In the genomic region with DNA sequence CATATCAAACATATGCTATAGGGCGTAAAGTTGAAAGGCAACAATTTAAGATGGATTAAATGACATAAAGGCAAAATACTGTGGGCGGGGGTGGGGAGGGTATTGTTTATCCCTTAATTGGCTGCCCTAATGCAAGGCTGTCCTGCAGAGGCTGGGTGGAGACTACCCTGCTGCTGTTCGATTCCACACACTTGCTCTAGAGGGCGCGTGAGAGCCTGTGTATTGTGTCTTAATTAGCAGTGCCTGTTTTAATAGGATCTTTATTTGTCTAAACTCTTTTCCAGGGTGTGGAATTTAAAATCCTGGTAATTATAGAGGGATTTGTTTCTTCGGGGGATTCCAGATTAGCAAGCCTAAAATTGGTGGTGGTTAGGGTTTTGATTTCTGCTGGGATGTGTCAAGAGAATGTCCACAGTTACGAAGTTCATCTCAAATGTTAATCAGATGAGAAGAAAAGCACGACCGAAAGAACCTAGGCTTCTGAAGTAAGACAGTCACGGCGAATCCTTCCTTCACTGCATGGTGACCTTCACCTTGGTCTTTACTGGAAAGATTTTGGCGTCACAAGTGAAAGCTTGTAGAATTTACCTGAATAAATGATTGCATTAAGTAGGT, we compare ENCODE assay signal across 8 cellular contexts.
DNase-seq lines count a peak whose midpoint lies in the region; ATAC-seq, FAIRE-seq and TF ChIP-seq lines count a peak whose summit lies in the region.

No MANE protein-coding gene starts in this region.

- POLR2A ChIA-PET in K562 (lab: Yijun Ruan, JAX): no interaction called here
- POLR2A ChIA-PET in HepG2 (lab: Yijun Ruan, JAX): no interaction called here

- H3K4me3 ChIP-seq in K562: no peak overlapping the region
- no peak overlapping the region for H3K4me3 ChIP-seq in HepG2 (replicated peaks in 1 of 3; ENCODE audit: insufficient read depth in 1 of 3, low read depth in 2 of 3, low read length in 3 of 3)
- no peak overlapping the region for H3K4me3 ChIP-seq in thoracic aorta

- no peak for TF ChIP-seq POLR2A in K562 (conservative IDR thresholded peaks at IDR 0.05)
- TF ChIP-seq POLR2A in HepG2 (IDR thresholded peaks at IDR 0.05; ENCODE audit: insufficient read depth in 1 of 2, low read depth in 2 of 2, low read length in 2 of 2): no peak

- TF ChIP-seq CTCF in K562 (IDR thresholded peaks at IDR 0.05 in 2 of 3, conservative IDR thresholded peaks at IDR 0.05 in 1 of 3; ENCODE audit: insufficient read depth in 2 of 3, low read depth in 1 of 3, low read length in 3 of 3): peak; percentile 80 to 94 (median 84)
- TF ChIP-seq CTCF in HepG2 (CRISPR knock-in tag; IDR thresholded peaks at IDR 0.05): peak; percentile 78
- TF ChIP-seq CTCF in thoracic aorta (IDR thresholded peaks at IDR 0.05): peak; percentile 39

- ATAC-seq in HG02798 (IDR thresholded peaks at IDR 0.05; ENCODE audit: poor library complexity, unreplicated experiment) (peak; percentile 71), K562 (peak; percentile 99), HepG2 (peak; percentile 70), thoracic aorta (ENCODE audit: insufficient number of reproducible peaks, low FRiP score, low read depth) (no peak), GM18870 (IDR thresholded peaks at IDR 0.05; ENCODE audit: unreplicated experiment) (no peak)

- H3K9ac ChIP-seq in K562 (ENCODE audit: insufficient read depth in 1 of 2, low read depth in 2 of 2, low read length in 2 of 2): no peak overlapping the region
- H3K9ac ChIP-seq in HepG2 (ENCODE audit: insufficient read depth, low read depth, low read length): no peak overlapping the region

- H3K27ac ChIP-seq in K562 (ENCODE audit: extremely low read depth, low read depth, low read length) (no peak overlapping the region), HepG2 (ENCODE audit: extremely low read length, insufficient read depth, low read length) (no peak overlapping the region), thoracic aorta (no peak overlapping the region)

- no peaks in the 10 kb centered on the region for H3K36me3 ChIP-seq in K562 (ENCODE audit: control insufficient read depth, insufficient read depth, low read length)
- no peaks in the 10 kb centered on the region for H3K36me3 ChIP-seq in HepG2 (replicated peaks in 1 of 2; ENCODE audit: control insufficient read depth in 1 of 2, insufficient read depth in 2 of 2, low read length in 2 of 2)
- H3K36me3 ChIP-seq in thoracic aorta: no peaks in the 10 kb centered on the region

- H3K27me3 ChIP-seq in K562 (ENCODE audit: control insufficient read depth in 2 of 2, insufficient read depth in 2 of 2, low read length in 2 of 2) (peaks cover 14 to 23% of the 10 kb centered on the region in 2 experiments), HepG2 (ENCODE audit: control insufficient read depth in 1 of 2, insufficient read depth in 2 of 2, low read length in 2 of 2) (peaks cover 0 to 11% of the 10 kb centered on the region in 2 experiments; a peak in 2 of 5 replicates), thoracic aorta (replicated peaks; ENCODE audit: insufficient read depth) (no peaks in the 10 kb centered on the region)

- no peaks in the 10 kb centered on the region for H3K4me1 ChIP-seq in K562 (replicated peaks in 1 of 2; ENCODE audit: control insufficient read depth in 2 of 2, insufficient read depth in 2 of 2, low read length in 2 of 2)
- peaks cover 17% of the 10 kb centered on the region for H3K4me1 ChIP-seq in HepG2 (ENCODE audit: insufficient read depth, low read length)
- peaks cover 6 to 16% of the 10 kb centered on the region in 2 donors for H3K4me1 ChIP-seq in thoracic aorta (ENCODE audit: control insufficient read depth in 1 of 2, low read depth in 2 of 2)

- H3K79me2 ChIP-seq in K562 (ENCODE audit: control insufficient read depth, insufficient read depth, low read length) (no peaks in the 10 kb centered on the region), HepG2 (ENCODE audit: insufficient read depth, low read length) (no peaks in the 10 kb centered on the region)

- CTCF ChIA-PET in K562 (lab: Yijun Ruan, JAX; ENCODE audit: low intra/inter-chr PET ratio) (interaction anchor here (0.6 to 0.7 kb wide), 3 partner anchors 62 to 168 kb away, joined by 3 read pairs; no protein-coding TSS in a partner anchor), HepG2 (lab: Yijun Ruan, JAX; ENCODE audit: low intra/inter-chr PET ratio, low total read pairs) (interaction anchor here (0.9 to 1.7 kb wide), 2 partner anchors 50 to 55 kb away, joined by 5 to 8 read pairs; no protein-coding TSS in a partner anchor)

- no peaks in the 10 kb centered on the region for H3K9me1 ChIP-seq in K562 (ENCODE audit: control insufficient read depth, insufficient read depth, low read length)

- DNase-seq in ELF-1 (ENCODE audit: low read depth, low spot score) (peak; percentile 58), SK-N-DZ (ENCODE audit: low spot score) (peak; percentile 15), K562 (ENCODE audit: extremely low read depth in 1 of 4, low spot score in 3 of 4) (peak; percentile 66 to 76 (median 70)), HepG2 (ENCODE audit: low spot score) (peak; percentile 52), thoracic aorta (ENCODE audit: low spot score) (no peak), putamen (ENCODE audit: low spot score) (no peak)

- in situ Hi-C loops in K562 (cut with MboI): no loop called here
- in situ Hi-C loops in HepG2 (cut with HindIII; ENCODE audit: extremely low pct_ligation_motif_present, low pct_unique_long_range_greater_than_20kb): no loop called here

- H4K20me1 ChIP-seq in K562 (replicated peaks; ENCODE audit: control insufficient read depth, insufficient read depth, low read length): no peaks in the 10 kb centered on the region
- H4K20me1 ChIP-seq in HepG2 (ENCODE audit: insufficient read depth, low read length): no peaks in the 10 kb centered on the region

- TF ChIP-seq RAD21 in K562 (CRISPR knock-in tag; conservative IDR thresholded peaks at IDR 0.05 in 1 of 2, IDR thresholded peaks at IDR 0.05 in 1 of 2): peak; percentile 31 to 62; a peak in 3 of 4 replicates
- no peak for TF ChIP-seq RAD21 in HepG2 (CRISPR knock-in tag; IDR thresholded peaks at IDR 0.05)

- H2AFZ ChIP-seq in K562 (ENCODE audit: low read depth, low read length) (no peak overlapping the region), HepG2 (ENCODE audit: low read length) (no peak overlapping the region)

- no peak for TF ChIP-seq EP300 in K562 (IDR thresholded peaks at IDR 0.05; ENCODE audit: low read length)
- no peak for TF ChIP-seq EP300 in HepG2 (IDR thresholded peaks at IDR 0.05; ENCODE audit: low read depth in 2 of 2, low read length in 2 of 2)
- TF ChIP-seq EP300 in HepG2 (CRISPR knock-in tag; IDR thresholded peaks at IDR 0.05; ENCODE audit: borderline replicate concordance): no peak

- WGBS in K562 (ENCODE audit: insufficient coverage, low coverage, missing lambda C conversion rate): 3% methylated on average over 12 of the region's 12 CpGs
- WGBS in HepG2 (ENCODE audit: low lambda C conversion rate): 18% methylated on average over 12 of the region's 12 CpGs

- BruUV-seq in K562 (replicated peaks; lab: Mats Ljungman, UMichigan): no TSS peak
- no TSS peak for BruUV-seq in HepG2 (replicated peaks; lab: Mats Ljungman, UMichigan)

- FAIRE-seq in K562 (lab: Jason Lieb, UNC) (peak; percentile 79), HepG2 (lab: Jason Lieb, UNC) (peak; percentile 73)

- intact Hi-C loops in K562 (cut with micrococcal nuclease): no loop called here
- intact Hi-C loops in HepG2 (cut with micrococcal nuclease; ENCODE audit: unreplicated experiment): loop anchor here (1.0 kb wide), 2 partner anchors 50 to 192 kb away; no protein-coding TSS in a partner anchor

- H3K9me3 ChIP-seq in K562 (replicated peaks; ENCODE audit: control insufficient read depth, insufficient read depth, low read depth, low read length) (no peaks in the 10 kb centered on the region), HepG2 (ENCODE audit: low read length) (no peaks in the 10 kb centered on the region), thoracic aorta (no peaks in the 10 kb centered on the region)

- H3K4me2 ChIP-seq in K562 (ENCODE audit: insufficient read depth, low read length): no peak overlapping the region
- H3K4me2 ChIP-seq in HepG2 (ENCODE audit: low read depth, low read length): no peak overlapping the region

TF ChIP-seq in K562, 482 proteins besides CTCF, POLR2A, EP300 and RAD21 (continues in another document):
- TF ChIP-seq MTA2 (IDR thresholded peaks at IDR 0.05; ENCODE audit: low read depth): no peak
- TF ChIP-seq SMC3 (conservative IDR thresholded peaks at IDR 0.05; ENCODE audit: insufficient read depth, low read depth, low read length): peak; percentile 50; the same call in 1 of the 2 replicates
- TF ChIP-seq, protein P1, sequence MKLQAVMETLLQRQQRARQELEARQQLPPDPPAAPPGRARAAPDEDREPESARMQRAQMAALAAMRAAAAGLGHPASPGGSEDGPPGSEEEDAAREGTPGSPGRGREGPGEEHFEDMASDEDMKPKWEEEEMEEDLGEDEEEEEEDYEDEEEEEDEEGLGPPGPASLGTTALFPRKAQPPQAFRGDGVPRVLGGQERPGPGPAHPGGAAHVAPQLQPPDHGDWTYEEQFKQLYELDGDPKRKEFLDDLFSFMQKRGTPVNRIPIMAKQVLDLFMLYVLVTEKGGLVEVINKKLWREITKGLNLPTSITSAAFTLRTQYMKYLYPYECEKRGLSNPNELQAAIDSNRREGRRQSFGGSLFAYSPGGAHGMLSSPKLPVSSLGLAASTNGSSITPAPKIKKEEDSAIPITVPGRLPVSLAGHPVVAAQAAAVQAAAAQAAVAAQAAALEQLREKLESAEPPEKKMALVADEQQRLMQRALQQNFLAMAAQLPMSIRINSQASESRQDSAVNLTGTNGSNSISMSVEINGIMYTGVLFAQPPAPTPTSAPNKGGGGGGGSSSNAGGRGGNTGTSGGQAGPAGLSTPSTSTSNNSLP (IDR thresholded peaks at IDR 0.05; ENCODE audit: borderline replicate concordance, low read depth, low read length): peak; percentile 65; the same call in 1 of the 2 replicates

TF ChIP-seq in HepG2, 621 proteins besides CTCF, POLR2A, EP300 and RAD21 (continues in another document):
- TF ChIP-seq XRCC5 (optimal IDR thresholded peaks at IDR 0.05; ENCODE audit: low read length): peak; percentile 68
- TF ChIP-seq MIER3 (CRISPR knock-in tag; IDR thresholded peaks at IDR 0.05; ENCODE audit: borderline replicate concordance): 0 out of 2 replicates have a peak, but pooled peaks have one; percentile 16
- TF ChIP-seq MIXL1 (CRISPR knock-in tag; IDR thresholded peaks at IDR 0.05): 0 out of 2 replicates have a peak, but pooled peaks have one; percentile 43
- TF ChIP-seq STAG1 (CRISPR knock-in tag; IDR thresholded peaks at IDR 0.05): peak; percentile 61
- TF ChIP-seq SMC3 (IDR thresholded peaks at IDR 0.05; ENCODE audit: low read length): peak; percentile 44; the same call in 1 of the 2 replicates

Comparison
In these comparisons a context has a peak if more than half of its experiments do, and no peak if none do; other contexts are left out.
1. DNase-seq: peak in ELF-1 (single experiment), SK-N-DZ (single experiment), K562 (4 of 4) and HepG2 (single experiment); none in thoracic aorta (single experiment) and putamen (single experiment).
2. ATAC-seq: peak in HG02798 (single experiment), K562 (single experiment) and HepG2 (single experiment); none in thoracic aorta (single experiment) and GM18870 (single experiment).
3. Peak in every context shown above with its lines, with median percentiles within 50 percentile points of each other: CTCF ChIP-seq.